32 cellular contexts compared by ENCODE assay signal in genomic region chr9:111399211-111399739, GRCh38.
"Had no signal": no experiment of that assay in that cellular context is flagged by ENCODE, and none has a peak within 500 bp of the region (broad histone marks: within the 10 kb centered on the region; RNA-seq: fewer than 3 reads in every experiment).

No MANE protein-coding gene starts in this region.

- H3K4me1 Mint-ChIP-seq: activated B cell treated with CpG ODN at 0.5 μM for 24 hours; activated naive CD8-positive, alpha-beta T cell treated with anti-CD3 and anti-CD28 coated beads for 36 hours; brain had no signal

- DNase-seq: activated B cell treated with CpG ODN at 0.5 μM for 24 hours; activated CD4-positive, alpha-beta T cell treated with anti-CD3 and anti-CD28 coated beads for 4 hours; activated CD4-positive, alpha-beta T cell treated with anti-CD3 and anti-CD28 coated beads, Interleukin-2, amount 10 ng/mL, durations not matched to agents 24 days and 14 days; activated CD4-positive, alpha-beta T cell treated with anti-CD3 and anti-CD28 coated beads, Interleukin-2, amount 50 U/mL, for 1 hour; activated CD4-positive, alpha-beta T cell treated with anti-CD3 and anti-CD28 coated beads, Interleukin-2, amount 50 U/mL, for 4 hours; activated CD4-positive, CD25-positive, alpha-beta regulatory T cell treated with anti-CD3 and anti-CD28 coated beads, Interleukin-2, amount 50 U/mL, for 72 hours; activated CD8-positive, alpha-beta memory T cell treated with anti-CD3 and anti-CD28 coated beads, Interleukin-2, amount 50 U/mL, for 4 hours; activated effector memory CD4-positive, alpha-beta T cell treated with anti-CD3 and anti-CD28 coated beads, Interleukin-2, amount 50 U/mL, for 16 hours; activated gamma-delta T cell treated with Interleukin-2 at 50 U/mL for 16 hours; activated naive CD4-positive, alpha-beta T cell; activated naive CD4-positive, alpha-beta T cell treated with anti-CD3 and anti-CD28 coated beads, Interleukin-2, amount 50 U/mL, for 16 hours; activated naive CD8-positive, alpha-beta T cell treated with anti-CD3 and anti-CD28 coated beads for 36 hours; activated T-cell treated with anti-CD3 and anti-CD28 coated beads for 4 hours; activated T-cell treated with anti-CD3 and anti-CD28 coated beads, Interleukin-2, amount 50 U/mL, for 1 hour; activated T-cell treated with anti-CD3 and anti-CD28 coated beads, Interleukin-2, amount 50 U/mL, for 4 hours; anterior cingulate cortex; cerebellar nuclear complex; T-helper 9 cell had no signal

- H3K4me1 ChIP-seq: ascending aorta had no signal

- H3K27ac ChIP-seq: ascending aorta, cardiac muscle cell, VCaP had no signal

- H3K27ac Mint-ChIP-seq: activated B cell treated with CpG ODN at 0.5 μM for 24 hours; activated CD4-positive, alpha-beta memory T cell treated with anti-CD3 and anti-CD28 coated beads for 36 hours; activated CD4-positive, alpha-beta T cell treated with anti-CD3 and anti-CD28 coated beads, Interleukin-2, amount 10 ng/mL, durations not matched to agents 24 days and 14 days; activated CD8-positive, alpha-beta T cell treated with anti-CD3 and anti-CD28 coated beads for 36 hours; activated naive CD4-positive, alpha-beta T cell treated with anti-CD3 and anti-CD28 coated beads for 36 hours; activated naive CD4-positive, alpha-beta T cell treated with anti-CD3 and anti-CD28 coated beads, Interleukin-2, amount 50 U/mL, for 72 hours; activated naive CD8-positive, alpha-beta T cell treated with anti-CD3 and anti-CD28 coated beads for 36 hours; activated T-cell treated with anti-CD3 and anti-CD28 coated beads, Interleukin-2, amount 50 U/mL, for 72 hours; activated T-helper 1 cell treated with anti-CD3 and anti-CD28 coated beads, Interleukin-12 subunit alpha, Interleukin-12 subunit beta, Interleukin-2, Interleukin-4 antibody, amounts not matched to agents 30 ng/mL and 10 ng/mL and 1 ng/mL, durations not matched to agents 14 hours and 24 hours and 36 hours; activated T-helper 17 cell treated with anti-CD3 and anti-CD28 coated beads, Interleukin-2, amount 50 U/mL, for 72 hours; brain; T-helper 1 cell treated with Interleukin-12 subunit alpha and Interleukin-12 subunit beta and Interleukin-4 antibody, amounts not matched to agents 30 μg/mL and 1 μg/mL, for 36 hours; T-helper 2 cell treated with Interferon-gamma antibody and Interleukin-4, amounts not matched to agents 5 μg/mL and 100 μg/mL, for 36 hours had no signal

- ATAC-seq: activated CD8-positive, alpha-beta T cell treated with anti-CD3 and anti-CD28 coated beads for 36 hours; activated T-cell treated with anti-CD3 and anti-CD28 coated beads, Interleukin-2, amount 50 U/mL, for 4 hours; activated T-helper 17 cell treated with anti-CD3 and anti-CD28 coated beads, Interleukin-2, amount 50 U/mL, for 72 hours had no signal

- H3K27me3 ChIP-seq: ascending aorta, cardiac muscle cell had no signal

- H3K27me3 Mint-ChIP-seq: activated B cell treated with CpG ODN at 0.5 μM for 24 hours; activated CD4-positive, alpha-beta memory T cell treated with anti-CD3 and anti-CD28 coated beads for 36 hours; activated CD4-positive, alpha-beta T cell treated with anti-CD3 and anti-CD28 coated beads, Interleukin-2, amount 10 ng/mL, durations not matched to agents 24 days and 14 days; activated CD8-positive, alpha-beta T cell treated with anti-CD3 and anti-CD28 coated beads for 36 hours; activated naive CD8-positive, alpha-beta T cell treated with anti-CD3 and anti-CD28 coated beads for 36 hours; activated T-helper 17 cell treated with anti-CD3 and anti-CD28 coated beads, Interleukin-2, amount 50 U/mL, for 72 hours; central memory CD8-positive, alpha-beta T cell had no signal

- H3K4me3 Mint-ChIP-seq: activated B cell treated with CpG ODN at 0.5 μM for 24 hours; activated CD4-positive, alpha-beta memory T cell treated with anti-CD3 and anti-CD28 coated beads for 36 hours; activated CD4-positive, alpha-beta T cell treated with anti-CD3 and anti-CD28 coated beads, Interleukin-2, amount 10 ng/mL, durations not matched to agents 24 days and 14 days; activated CD8-positive, alpha-beta T cell treated with anti-CD3 and anti-CD28 coated beads for 36 hours; activated naive CD4-positive, alpha-beta T cell treated with anti-CD3 and anti-CD28 coated beads for 36 hours; activated naive CD8-positive, alpha-beta T cell treated with anti-CD3 and anti-CD28 coated beads for 36 hours; activated T-cell treated with anti-CD3 and anti-CD28 coated beads, Interleukin-2, amount 50 U/mL, for 4 hours; activated T-cell treated with anti-CD3 and anti-CD28 coated beads, Interleukin-2, amount 50 U/mL, for 72 hours; activated T-helper 1 cell treated with anti-CD3 and anti-CD28 coated beads, Interleukin-12 subunit alpha, Interleukin-12 subunit beta, Interleukin-2, Interleukin-4 antibody, amounts not matched to agents 30 ng/mL and 10 ng/mL and 1 ng/mL, durations not matched to agents 14 hours and 24 hours and 36 hours; activated T-helper 17 cell treated with anti-CD3 and anti-CD28 coated beads, Interleukin-2, amount 50 U/mL, for 72 hours; brain; central memory CD8-positive, alpha-beta T cell; T-helper 1 cell treated with Interleukin-12 subunit alpha and Interleukin-12 subunit beta and Interleukin-4 antibody, amounts not matched to agents 30 μg/mL and 1 μg/mL, for 36 hours; T-helper 2 cell treated with Interferon-gamma antibody and Interleukin-4, amounts not matched to agents 5 μg/mL and 100 μg/mL, for 36 hours had no signal

- H3K4me3 ChIP-seq: ascending aorta, cardiac muscle cell had no signal
